12 cellular contexts compared by ENCODE assay signal in genomic region chr2:41879367-41879871, GRCh38.
DNase-seq lines count a peak whose midpoint lies in the region; ATAC-seq and TF ChIP-seq lines count a peak whose summit lies in the region.
"Had no signal": no experiment of that assay in that cellular context is flagged by ENCODE, and none has a peak within 500 bp of the region (broad histone marks: within the 10 kb centered on the region; RNA-seq: fewer than 3 reads in every experiment).

No MANE protein-coding gene starts in this region.

- H3K4me1 ChIP-seq in BE2C: peaks cover 10% of the 10 kb centered on the region

- no peaks in the 10 kb centered on the region for H3K27me3 ChIP-seq in BE2C

- H3K27ac Mint-ChIP-seq in nephron: peak overlapping the region; percentile 97 to 98 (median 98)
- H3K27ac Mint-ChIP-seq: T-helper 2 cell treated with Interferon-gamma antibody and Interleukin-4, amounts not matched to agents 5 μg/mL and 100 μg/mL, for 36 hours had no signal

- TF ChIP-seq CTCF in BE2C (IDR thresholded peaks at IDR 0.05; ENCODE audit: low read depth, low read length): no peak
- TF ChIP-seq CTCF in nephron (IDR thresholded peaks at IDR 0.05; ENCODE audit: unreplicated experiment in 3 of 3): no peak

- H3K36me3 ChIP-seq in BE2C: no peaks in the 10 kb centered on the region

- H3K36me3 Mint-ChIP-seq in nephron (ENCODE audit: low read depth): no peaks in the 10 kb centered on the region

- H3K4me1 Mint-ChIP-seq in nephron: peaks cover 77% of the 10 kb centered on the region

- no peaks in the 10 kb centered on the region for H3K9me3 Mint-ChIP-seq in nephron
- H3K9me3 Mint-ChIP-seq: T-helper 2 cell treated with Interferon-gamma antibody and Interleukin-4, amounts not matched to agents 5 μg/mL and 100 μg/mL, for 36 hours had no signal

- peak overlapping the region in 2 of 3 experiments; percentile 53 to 56 for H3K4me3 Mint-ChIP-seq in nephron
- H3K4me3 Mint-ChIP-seq: T-helper 2 cell treated with Interferon-gamma antibody and Interleukin-4, amounts not matched to agents 5 μg/mL and 100 μg/mL, for 36 hours had no signal

- no peak for ATAC-seq in GM21619 (IDR thresholded peaks at IDR 0.05; ENCODE audit: unreplicated experiment)

- peak overlapping the region; percentile 73 for H3K27ac ChIP-seq in angular gyrus (ENCODE audit: low read depth, low read length)
- H3K27ac ChIP-seq: epithelial cell of prostate had no signal

- peak; percentile 40 for DNase-seq in BE2C
- peak; percentile 82 for DNase-seq in NCI-H1105 treated with DMSO at 0.1 percent for 48 hours (lab: John Stamatoyannopoulos, UW)
- DNase-seq in mesenteric fat pad (ENCODE audit: low spot score): no peak
- DNase-seq in NOMO-1 treated with DMSO at 0.1 percent for 48 hours (lab: John Stamatoyannopoulos, UW; ENCODE audit: unreplicated experiment): no peak
- DNase-seq in T-helper 9 cell: no peak
- DNase-seq: activated effector memory CD4-positive, alpha-beta T cell treated with anti-CD3 and anti-CD28 coated beads, Interleukin-2, amount 50 U/mL, for 16 hours had no signal

- H3K9me3 ChIP-seq in BE2C: no peaks in the 10 kb centered on the region

- peaks cover 4% of the 10 kb centered on the region for H3K27me3 Mint-ChIP-seq in nephron (ENCODE audit: low read depth)

- H3K4me3 ChIP-seq in BE2C (ENCODE audit: low read depth, low read length): no peak overlapping the region
- H3K4me3 ChIP-seq: lung had no signal

Comparison
In these comparisons a context has a peak if more than half of its experiments do, and no peak if none do; other contexts are left out.
1. DNase-seq: peak in BE2C (single experiment) and NCI-H1105 treated with DMSO at 0.1 percent for 48 hours (single experiment); none in mesenteric fat pad (single experiment), NOMO-1 treated with DMSO at 0.1 percent for 48 hours (single experiment) and T-helper 9 cell (single experiment).